Comparison of ENCODE assay signal across 8 cellular contexts in the genomic region with DNA sequence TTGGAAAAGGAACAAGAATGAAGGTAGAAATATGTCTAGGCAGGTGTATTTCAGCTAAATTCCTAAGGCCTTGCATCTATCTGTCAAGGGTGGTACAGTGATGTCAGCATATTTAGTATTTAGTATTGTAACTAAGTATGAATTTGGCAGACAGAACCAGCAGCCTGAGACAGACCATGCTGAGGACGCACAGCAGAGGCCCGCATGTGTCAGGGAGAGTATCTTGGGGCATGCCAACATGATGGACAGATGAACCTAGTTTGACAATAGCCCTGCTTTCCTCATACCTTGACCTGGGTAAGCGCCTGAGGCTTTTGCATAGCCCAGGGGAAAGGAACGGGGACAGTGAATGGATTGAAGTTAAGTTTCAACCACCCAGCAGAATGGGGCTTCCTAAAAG. TPM values are rescaled to one million over a fixed set of nuclear protein-coding genes. Genes with fewer than 3 reads are reported as not detected.
"Had no signal": no experiment of that assay in that cellular context is flagged by ENCODE, and none has a peak within 500 bp of the region (broad histone marks: within the 10 kb centered on the region; RNA-seq: fewer than 3 reads in every experiment).

No MANE protein-coding gene starts in this region.

- H3K4me3 ChIP-seq: GM12878 had no signal

- ATAC-seq: GM12878 had no signal

- FAIRE-seq: G401.6, GM12878, GM12891, GM12892, GM18507, GM19239 had no signal

- DNase-seq: GDM1, GF-D8 had no signal

RNA-seq across cellular contexts. Expression of gene OSR1, which starts 33.8 kb away (rescaled TPM):
- total RNA-seq: GM12878 had no signal
- polyA plus RNA-seq: GM12878 had no signal
